Comparison of ENCODE assay signal across 8 cellular contexts in genomic region chr2:126657636-126658315, GRCh38. TPM values are rescaled to one million over a fixed set of nuclear protein-coding genes. Genes with fewer than 3 reads are reported as not detected.
A peak's percentile ranks its signal among the peaks of the same experiment; 100 is the strongest.
DNase-seq lines count a peak whose midpoint lies in the region; ATAC-seq and TF ChIP-seq lines count a peak whose summit lies in the region.

No MANE protein-coding gene starts in this region.

- DNase-seq in NCI-H510A (lab: John Stamatoyannopoulos, UW), result peak; percentile 87
- DNase-seq in activated T-cell treated with anti-CD3 and anti-CD28 coated beads, Interleukin-2, amount 50 U/mL, for 48 hours, result peak; percentile 77 to 83
- peak; percentile 98 to 100 for DNase-seq in fibroblast of lung (ENCODE audit: low read depth in 2 of 2)
- peak; percentile 41 to 63 for DNase-seq in tibial nerve (ENCODE audit: low spot score in 2 of 2)
- DNase-seq in NCI-H2107 treated with DMSO at 0.1 percent for 48 hours (lab: John Stamatoyannopoulos, UW; ENCODE audit: unreplicated experiment), result no peak

- peak in 1 of 2 donors; percentile 86 for TF ChIP-seq EP300 in tibial nerve (IDR thresholded peaks at IDR 0.05)

- H3K4me1 ChIP-seq in fibroblast of lung (ENCODE audit: control insufficient read depth, extremely low read depth, insufficient read depth, low read length), result peaks cover 14% of the 10 kb centered on the region
- H3K4me1 ChIP-seq in neuron (ENCODE audit: insufficient read depth, low read length), result peaks cover 30% of the 10 kb centered on the region
- H3K4me1 ChIP-seq in tibial nerve, result peaks cover 0 to 69% (median 21%) of the 10 kb centered on the region in 4 donors

- H3K79me2 ChIP-seq in fibroblast of lung (ENCODE audit: control insufficient read depth, insufficient read depth, low read length), result peaks cover 23% of the 10 kb centered on the region

- TF ChIP-seq POLR2A in tibial nerve (IDR thresholded peaks at IDR 0.05), result no peak

- H3K27me3 ChIP-seq in fibroblast of lung (ENCODE audit: control insufficient read depth, insufficient read depth, low read length) (no peaks in the 10 kb centered on the region), neuron (ENCODE audit: insufficient read depth, low read length) (no peaks in the 10 kb centered on the region), tibial nerve (peaks cover 0 to 3% of the 10 kb centered on the region in 2 donors)

- H3K4me3 ChIP-seq in fibroblast of lung (replicated peaks in 1 of 4; ENCODE audit: control extremely low read depth in 1 of 4, insufficient read depth in 1 of 4, low read depth in 3 of 4, low read length in 4 of 4), result peak overlapping the region; percentile 4 to 89 (median 78)
- H3K4me3 ChIP-seq in neuron (ENCODE audit: low read length), result peak overlapping the region; percentile 88
- H3K4me3 ChIP-seq in tibial nerve, result peak overlapping the region; percentile 37 to 94 (median 84)

- H3K4me2 ChIP-seq in fibroblast of lung (ENCODE audit: extremely low read depth, insufficient read depth, low read length), result peak overlapping the region; percentile 61

- H4K20me1 ChIP-seq in fibroblast of lung (ENCODE audit: control insufficient read depth, extremely low read depth, insufficient read depth, low read length), result no peaks in the 10 kb centered on the region

- ATAC-seq in GM18508 (IDR thresholded peaks at IDR 0.05; ENCODE audit: insufficient read depth, unreplicated experiment) (peak; percentile 42), HG02852 (IDR thresholded peaks at IDR 0.05; ENCODE audit: unreplicated experiment) (peak; percentile 62)

- H3K9ac ChIP-seq in fibroblast of lung (ENCODE audit: insufficient read depth, low read length), result peak overlapping the region; percentile 65

- TF ChIP-seq CTCF in fibroblast of lung (conservative IDR thresholded peaks at IDR 0.05 in 1 of 2, IDR thresholded peaks at IDR 0.05 in 1 of 2; ENCODE audit: low read depth in 1 of 2, low read length in 2 of 2) (peak in 1 of 2 donors; percentile 19), tibial nerve (IDR thresholded peaks at IDR 0.05) (peak in 1 of 5 experiments; percentile 13)

- no peak overlapping the region for H2AFZ ChIP-seq in fibroblast of lung (ENCODE audit: low read length)
- H2AFZ ChIP-seq in neuron (ENCODE audit: low read depth, low read length), result peak overlapping the region; percentile 4

- H3K36me3 ChIP-seq in fibroblast of lung (ENCODE audit: control insufficient read depth, insufficient read depth, low read length), result no peaks in the 10 kb centered on the region
- peaks cover 6% of the 10 kb centered on the region for H3K36me3 ChIP-seq in neuron (ENCODE audit: insufficient read depth, low read length)
- no peaks in the 10 kb centered on the region for H3K36me3 ChIP-seq in tibial nerve

- H3K9me3 ChIP-seq in fibroblast of lung (ENCODE audit: control insufficient read depth, insufficient read depth, low read depth, low read length) (no peaks in the 10 kb centered on the region), neuron (ENCODE audit: low read length) (no peaks in the 10 kb centered on the region), tibial nerve (no peaks in the 10 kb centered on the region)

- peak overlapping the region; percentile 98 for H3K27ac ChIP-seq in fibroblast of lung (ENCODE audit: insufficient read depth, low read length)
- H3K27ac ChIP-seq in tibial nerve, result peak overlapping the region; percentile 53 to 98 (median 94)

- WGBS in tibial nerve, 2 donors, result 47 to 56% methylated on average over 12 to 13 of the region's 14 CpGs

RNA-seq across cellular contexts. Expression of gene GYPC, which starts 1.8 kb away (rescaled TPM):
- total RNA-seq in fibroblast of lung (135 and 244 TPM in 2 replicates), tibial nerve (10 to 100 TPM; 50.4 to 87.6 (median 67.8) TPM)
- polyA plus RNA-seq in fibroblast of lung, result 167 and 170 TPM in 2 replicates
- polyA plus RNA-seq in fibroblast of lung (2012), result 136 and 141 TPM in 2 replicates
- polyA minus RNA-seq in fibroblast of lung (ENCODE audit: low replicate concordance), result 236 and 284 TPM in 2 replicates
